Comparison of ENCODE assay signal across 12 cellular contexts in genomic region chr1:27538793-27539192, GRCh38. TPM values are rescaled to one million over a fixed set of nuclear protein-coding genes. Genes with fewer than 3 reads are reported as not detected.
DNase-seq lines count a peak whose midpoint lies in the region; ATAC-seq, FAIRE-seq and TF ChIP-seq lines count a peak whose summit lies in the region.
"Had no signal": no experiment of that assay in that cellular context is flagged by ENCODE, and none has a peak within 500 bp of the region (broad histone marks: within the 10 kb centered on the region; RNA-seq: fewer than 3 reads in every experiment).

No MANE protein-coding gene starts in this region.

- TF ChIP-seq CTCF in brain microvascular endothelial cell (IDR thresholded peaks at IDR 0.05; ENCODE audit: low read depth, low read length, missing control alignments) (no peak), keratinocyte (optimal IDR thresholded peaks at IDR 0.05 in 1 of 3, IDR thresholded peaks at IDR 0.05 in 1 of 3, conservative IDR thresholded peaks at IDR 0.05 in 1 of 3; ENCODE audit: extremely low read depth in 1 of 3, insufficient read depth in 2 of 3, low read length in 3 of 3) (no peak), left lung (IDR thresholded peaks at IDR 0.05) (no peak)
- no peak for TF ChIP-seq CTCF in CD4-positive, alpha-beta T cell (IDR thresholded peaks at IDR 0.05)

- no peaks in the 10 kb centered on the region for H3K27me3 Mint-ChIP-seq in activated CD4-positive, alpha-beta T cell treated with anti-CD3 and anti-CD28 coated beads for 36 hours
- H3K27me3 Mint-ChIP-seq in CD4-positive, alpha-beta T cell, result no peaks in the 10 kb centered on the region

- no peaks in the 10 kb centered on the region for H3K36me3 Mint-ChIP-seq in activated CD4-positive, alpha-beta T cell treated with anti-CD3 and anti-CD28 coated beads for 36 hours (ENCODE audit: low read depth)
- H3K36me3 Mint-ChIP-seq in CD4-positive, alpha-beta T cell (ENCODE audit: low read depth), result peaks cover 3% of the 10 kb centered on the region

- H3K9ac ChIP-seq in keratinocyte (ENCODE audit: control insufficient read depth, extremely low read depth, insufficient read depth, low read length), result no peak overlapping the region
- H3K9ac ChIP-seq: BLaER1 had no signal

- H4K20me1 ChIP-seq in keratinocyte (ENCODE audit: control insufficient read depth, extremely low read depth, insufficient read depth, low read length), result no peaks in the 10 kb centered on the region

- peak overlapping the region; percentile 24 for H3K4me2 ChIP-seq in keratinocyte (ENCODE audit: control insufficient read depth, extremely low read depth, insufficient read depth, low read depth, low read length)
- H3K4me2 ChIP-seq: BLaER1 had no signal

- intact Hi-C loops in activated CD4-positive, alpha-beta T cell treated with anti-CD3 and anti-CD28 coated beads for 36 hours (cut with DNase I, micrococcal nuclease), result no loop called here
- intact Hi-C loops in left lung (cut with DNase I), result no loop called here
- intact Hi-C loops in CD4-positive, alpha-beta T cell (cut with DNase I, micrococcal nuclease), result no loop called here

- no peak for ATAC-seq in activated CD4-positive, alpha-beta T cell treated with anti-CD3 and anti-CD28 coated beads for 36 hours
- ATAC-seq in left lung, result no peak
- no peak for ATAC-seq in CD4-positive, alpha-beta T cell (ENCODE audit: poor library complexity)

- peaks cover 2% of the 10 kb centered on the region for H3K36me3 ChIP-seq in brain microvascular endothelial cell (replicated peaks)
- peaks cover 5 to 8% of the 10 kb centered on the region in 2 experiments for H3K36me3 ChIP-seq in keratinocyte (ENCODE audit: control insufficient read depth in 2 of 2, extremely low read depth in 1 of 2, insufficient read depth in 2 of 2, low read length in 2 of 2)
- peaks cover 0 to 11% of the 10 kb centered on the region in 2 donors for H3K36me3 ChIP-seq in left lung

- H3K4me3 Mint-ChIP-seq in activated CD4-positive, alpha-beta T cell treated with anti-CD3 and anti-CD28 coated beads for 36 hours, result no peak overlapping the region
- H3K4me3 Mint-ChIP-seq in CD4-positive, alpha-beta T cell, result no peak overlapping the region

- H3K4me1 ChIP-seq in keratinocyte (ENCODE audit: control insufficient read depth, extremely low read depth, insufficient read depth, low read length), result peaks cover 80% of the 10 kb centered on the region
- H3K4me1 ChIP-seq in left lung, result peaks cover 15 to 52% of the 10 kb centered on the region in 2 donors

- H3K4me3 ChIP-seq in brain microvascular endothelial cell (ENCODE audit: low read depth, low read length) (no peak overlapping the region), keratinocyte (ENCODE audit: control insufficient read depth in 2 of 3, extremely low read depth in 1 of 3, insufficient read depth in 2 of 3, low read depth in 1 of 3, low read length in 3 of 3) (no peak overlapping the region), left lung (no peak overlapping the region)
- H3K4me3 ChIP-seq: BLaER1 had no signal

- no peak overlapping the region for H2AFZ ChIP-seq in keratinocyte (ENCODE audit: control insufficient read depth, low read length)

- no peaks in the 10 kb centered on the region for H3K9me3 ChIP-seq in keratinocyte (ENCODE audit: control insufficient read depth, low read depth, low read length)
- no peaks in the 10 kb centered on the region for H3K9me3 ChIP-seq in left lung
- H3K9me3 ChIP-seq in CD4-positive, alpha-beta T cell (ENCODE audit: control insufficient read depth, low read length), result no peaks in the 10 kb centered on the region
- H3K9me3 ChIP-seq: BLaER1 had no signal

- H3K4me1 Mint-ChIP-seq in activated CD4-positive, alpha-beta T cell treated with anti-CD3 and anti-CD28 coated beads for 36 hours, result peaks cover 13% of the 10 kb centered on the region
- no peaks in the 10 kb centered on the region for H3K4me1 Mint-ChIP-seq in CD4-positive, alpha-beta T cell (ENCODE audit: low read depth)

- H3K27me3 ChIP-seq in brain microvascular endothelial cell (replicated peaks) (no peaks in the 10 kb centered on the region), keratinocyte (ENCODE audit: control insufficient read depth, extremely low read depth, insufficient read depth, low read length) (no peaks in the 10 kb centered on the region), left lung (no peaks in the 10 kb centered on the region)
- H3K27me3 ChIP-seq in CD4-positive, alpha-beta T cell (ENCODE audit: control insufficient read depth, insufficient read depth, low read length), result no peaks in the 10 kb centered on the region
- H3K27me3 ChIP-seq: BLaER1 had no signal

- peaks cover 9% of the 10 kb centered on the region for H3K9me1 ChIP-seq in keratinocyte (ENCODE audit: control insufficient read depth, extremely low read depth, insufficient read depth, low read length)

- H3K27ac ChIP-seq in brain microvascular endothelial cell, result peak overlapping the region; percentile 22
- H3K27ac ChIP-seq in keratinocyte (ENCODE audit: control insufficient read depth, insufficient read depth, low read length), result peak overlapping the region; percentile 62
- no peak overlapping the region for H3K27ac ChIP-seq in left lung
- no peak overlapping the region for H3K27ac ChIP-seq in CD4-positive, alpha-beta T cell (ENCODE audit: low read depth, low read length)
- H3K27ac ChIP-seq: BLaER1 had no signal

- dilution Hi-C loops in keratinocyte (cut with MboI; ENCODE audit: extremely low pct_ligation_motif_present, low sequenced_read_pairs), result no loop called here

- in situ Hi-C loops in ACHN (cut with HindIII; ENCODE audit: low pct_ligation_motif_present, low pct_unique_long_range_greater_than_20kb, low sequenced_read_pairs), result no loop called here
- in situ Hi-C loops in brain microvascular endothelial cell (cut with HindIII; ENCODE audit: low pct_ligation_motif_present, low sequenced_read_pairs), result no loop called here

- POLR2A ChIA-PET in activated CD4-positive, alpha-beta T cell treated with anti-CD3 and anti-CD28 coated beads for 36 hours (lab: Charles Lee), result no interaction called here
- POLR2A ChIA-PET in CD4-positive, alpha-beta T cell (lab: Charles Lee), result interaction anchor here (0.7 kb wide), 1 partner anchor 238 kb away, joined by 4 read pairs; no protein-coding TSS in a partner anchor

- H3K79me2 ChIP-seq in keratinocyte (ENCODE audit: control insufficient read depth, insufficient read depth, low read length), result peaks cover 2% of the 10 kb centered on the region

- no peaks in the 10 kb centered on the region for H3K9me3 Mint-ChIP-seq in activated CD4-positive, alpha-beta T cell treated with anti-CD3 and anti-CD28 coated beads for 36 hours (ENCODE audit: low read depth)
- no peaks in the 10 kb centered on the region for H3K9me3 Mint-ChIP-seq in CD4-positive, alpha-beta T cell

- no peak overlapping the region for H3K27ac Mint-ChIP-seq in activated CD4-positive, alpha-beta T cell treated with anti-CD3 and anti-CD28 coated beads for 36 hours
- H3K27ac Mint-ChIP-seq in CD4-positive, alpha-beta T cell, result no peak overlapping the region

- CTCF ChIA-PET in activated CD4-positive, alpha-beta T cell treated with anti-CD3 and anti-CD28 coated beads for 36 hours (lab: Charles Lee), result interaction anchor here (1.2 kb wide), 1 partner anchor 124 kb away, joined by 3 read pairs; no protein-coding TSS in a partner anchor
- CTCF ChIA-PET in CD4-positive, alpha-beta T cell (lab: Charles Lee), result interaction anchor here (0.7 kb wide), 1 partner anchor 30 kb away, joined by 3 read pairs; no protein-coding TSS in a partner anchor

- DNase-seq in ACHN (peak; percentile 72), LoVo (ENCODE audit: low spot score) (peak; percentile 38), brain microvascular endothelial cell (peak; percentile 59), keratinocyte (ENCODE audit: low read depth, low spot score) (no peak), SK-N-DZ (ENCODE audit: low spot score) (no peak), left lung (no peak)
- DNase-seq in activated CD4-positive, alpha-beta T cell treated with anti-CD3 and anti-CD28 coated beads for 36 hours, result no peak
- no peak for DNase-seq in CD4-positive, alpha-beta T cell
- DNase-seq: central memory CD4-positive, alpha-beta T cell; NCI-H1092 treated with DMSO at 0.1 percent for 48 hours; RPMI8226 had no signal

- peak; percentile 58 for FAIRE-seq in keratinocyte (lab: Jason Lieb, UNC)

RNA-seq across cellular contexts. Expression of gene WASF2, which starts 48.8 kb away (rescaled TPM):
- polyA plus RNA-seq in keratinocyte, result 31.3 to 53.8 TPM (median 42.9 TPM) in 3 replicates
- 43.3 TPM for polyA plus RNA-seq in keratinocyte (2011; ENCODE audit: low read depth)
- 52.9 and 67.2 TPM in 2 replicates for polyA plus RNA-seq in keratinocyte (2011; cell fraction: cytosol; rRNA removed)
- 50.6 and 59.2 TPM in 2 replicates for polyA plus RNA-seq in keratinocyte (2011; cell fraction: nucleus; rRNA removed)
- polyA plus RNA-seq in keratinocyte (2012; ENCODE audit: low replicate concordance), result 49.9 and 65.8 TPM in 2 replicates
- polyA minus RNA-seq in keratinocyte, result 53.1 to 145 TPM (median 57.9 TPM) in 3 replicates
- polyA minus RNA-seq in keratinocyte (2011; cell fraction: cytosol; rRNA and poly(A)+ RNA removed), result 49.5 TPM
- 25.2 and 42.4 TPM in 2 replicates for polyA minus RNA-seq in keratinocyte (2011; cell fraction: nucleus; rRNA and poly(A)+ RNA removed)
- total RNA-seq in activated CD4-positive, alpha-beta T cell treated with anti-CD3 and anti-CD28 coated beads for 36 hours, result 100 to 1,000 TPM; 104 to 132 TPM
- 11.3 and 12.4 TPM in 2 replicates for polyA plus RNA-seq in SK-N-DZ (2014; cell fraction: cytosol; rRNA removed)
- polyA plus RNA-seq in SK-N-DZ (2014; cell fraction: nucleus; rRNA removed), result 4.1 and 10.3 TPM in 2 replicates
- total RNA-seq in left lung, result 100 to 1,000 TPM; 108 to 138 TPM
- 100 to 1,000 TPM; 119 to 121 TPM for total RNA-seq in CD4-positive, alpha-beta T cell

Comparison
In these comparisons a context has a peak if more than half of its experiments do, and no peak if none do; other contexts are left out.
1. DNase-seq: peak in ACHN (single experiment), LoVo (single experiment) and brain microvascular endothelial cell (single experiment); none in keratinocyte (single experiment), activated CD4-positive, alpha-beta T cell treated with anti-CD3 and anti-CD28 coated beads for 36 hours (single experiment), SK-N-DZ (single experiment), left lung (0 of 2) and CD4-positive, alpha-beta T cell (0 of 10).
2. H3K27ac ChIP-seq: peak in brain microvascular endothelial cell (single experiment) and keratinocyte (single experiment); none in left lung (0 of 2) and CD4-positive, alpha-beta T cell (single experiment).